Comparison of ENCODE assay signal across 1 cellular context in the genomic region with DNA sequence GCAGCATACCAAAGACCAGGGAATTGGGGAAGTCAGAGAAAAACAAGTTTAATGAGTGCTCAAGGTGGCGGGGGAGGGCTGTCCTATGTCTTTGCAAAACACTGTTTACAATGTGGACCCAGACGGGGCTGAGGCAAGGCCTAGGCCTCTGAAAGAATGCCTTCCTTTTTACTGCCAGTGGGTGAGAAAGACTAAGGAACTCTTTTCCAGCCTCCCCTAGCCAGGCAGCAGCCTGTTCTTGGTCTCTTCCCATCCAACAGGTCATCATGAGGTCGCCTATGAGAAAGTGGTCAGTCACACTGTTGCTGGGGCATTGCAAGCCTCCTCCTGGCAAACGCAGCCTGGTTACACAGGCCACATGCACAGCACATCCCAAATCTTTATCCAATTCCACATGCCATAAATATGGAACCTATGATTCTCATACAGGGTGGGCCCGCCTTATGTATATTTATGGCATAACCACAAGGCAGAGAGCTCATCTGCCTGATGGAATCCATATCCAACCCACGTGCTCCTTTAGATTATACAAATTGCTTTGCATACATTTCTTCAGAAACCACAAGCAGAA.
TF ChIP-seq lines count a peak whose summit lies in the region.

No MANE protein-coding gene starts in this region.

TF ChIP-seq in WTC11, 78 proteins besides CTCF, POLR2A, EP300 and RAD21 (continued from another document):
- TF ChIP-seq, protein P1, sequence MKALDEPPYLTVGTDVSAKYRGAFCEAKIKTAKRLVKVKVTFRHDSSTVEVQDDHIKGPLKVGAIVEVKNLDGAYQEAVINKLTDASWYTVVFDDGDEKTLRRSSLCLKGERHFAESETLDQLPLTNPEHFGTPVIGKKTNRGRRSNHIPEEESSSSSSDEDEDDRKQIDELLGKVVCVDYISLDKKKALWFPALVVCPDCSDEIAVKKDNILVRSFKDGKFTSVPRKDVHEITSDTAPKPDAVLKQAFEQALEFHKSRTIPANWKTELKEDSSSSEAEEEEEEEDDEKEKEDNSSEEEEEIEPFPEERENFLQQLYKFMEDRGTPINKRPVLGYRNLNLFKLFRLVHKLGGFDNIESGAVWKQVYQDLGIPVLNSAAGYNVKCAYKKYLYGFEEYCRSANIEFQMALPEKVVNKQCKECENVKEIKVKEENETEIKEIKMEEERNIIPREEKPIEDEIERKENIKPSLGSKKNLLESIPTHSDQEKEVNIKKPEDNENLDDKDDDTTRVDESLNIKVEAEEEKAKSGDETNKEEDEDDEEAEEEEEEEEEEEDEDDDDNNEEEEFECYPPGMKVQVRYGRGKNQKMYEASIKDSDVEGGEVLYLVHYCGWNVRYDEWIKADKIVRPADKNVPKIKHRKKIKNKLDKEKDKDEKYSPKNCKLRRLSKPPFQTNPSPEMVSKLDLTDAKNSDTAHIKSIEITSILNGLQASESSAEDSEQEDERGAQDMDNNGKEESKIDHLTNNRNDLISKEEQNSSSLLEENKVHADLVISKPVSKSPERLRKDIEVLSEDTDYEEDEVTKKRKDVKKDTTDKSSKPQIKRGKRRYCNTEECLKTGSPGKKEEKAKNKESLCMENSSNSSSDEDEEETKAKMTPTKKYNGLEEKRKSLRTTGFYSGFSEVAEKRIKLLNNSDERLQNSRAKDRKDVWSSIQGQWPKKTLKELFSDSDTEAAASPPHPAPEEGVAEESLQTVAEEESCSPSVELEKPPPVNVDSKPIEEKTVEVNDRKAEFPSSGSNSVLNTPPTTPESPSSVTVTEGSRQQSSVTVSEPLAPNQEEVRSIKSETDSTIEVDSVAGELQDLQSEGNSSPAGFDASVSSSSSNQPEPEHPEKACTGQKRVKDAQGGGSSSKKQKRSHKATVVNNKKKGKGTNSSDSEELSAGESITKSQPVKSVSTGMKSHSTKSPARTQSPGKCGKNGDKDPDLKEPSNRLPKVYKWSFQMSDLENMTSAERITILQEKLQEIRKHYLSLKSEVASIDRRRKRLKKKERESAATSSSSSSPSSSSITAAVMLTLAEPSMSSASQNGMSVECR (CRISPR knock-in tag; IDR thresholded peaks at IDR 0.05; ENCODE audit: borderline replicate concordance) = no peak
TF ChIP-seq in WTC11: peak in this region for 0.
